ENCODE assay signal across 1 cellular context in the genomic region with DNA sequence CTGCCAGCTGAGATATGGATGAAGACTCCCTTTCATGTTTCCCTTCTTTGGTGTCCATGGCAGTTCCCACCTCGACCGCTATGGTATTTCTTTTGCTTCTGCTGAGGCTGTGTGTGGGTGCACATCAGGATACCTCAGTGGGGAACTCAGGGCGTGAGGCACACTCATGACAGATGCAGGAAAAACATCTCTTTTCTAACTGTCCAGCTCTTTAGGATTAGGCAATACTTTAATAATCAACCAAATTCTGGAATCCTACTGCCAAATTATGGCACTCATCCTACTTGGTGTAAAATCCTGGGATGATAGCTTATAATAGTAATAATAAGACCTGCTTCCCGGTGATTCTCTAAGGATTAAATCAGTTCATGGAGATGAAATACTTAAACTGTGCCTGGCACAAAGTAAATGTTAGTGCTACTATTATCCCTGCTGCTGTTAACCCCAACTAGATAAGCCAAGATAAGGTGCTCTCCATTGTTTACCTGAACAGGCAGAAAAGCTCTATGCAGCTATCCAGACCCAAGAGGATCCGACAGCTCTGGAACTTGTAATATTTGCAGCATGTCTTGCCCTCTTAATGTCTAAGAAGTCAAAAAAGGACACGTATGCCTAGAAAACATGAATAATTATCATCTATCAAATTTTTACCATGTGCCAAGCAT.
TF ChIP-seq lines count a peak whose summit lies in the region.

No MANE protein-coding gene starts in this region.

TF ChIP-seq in HepG2, 621 proteins besides CTCF, POLR2A, EP300 and RAD21 (continued from another document):
- TF ChIP-seq, protein P1, sequence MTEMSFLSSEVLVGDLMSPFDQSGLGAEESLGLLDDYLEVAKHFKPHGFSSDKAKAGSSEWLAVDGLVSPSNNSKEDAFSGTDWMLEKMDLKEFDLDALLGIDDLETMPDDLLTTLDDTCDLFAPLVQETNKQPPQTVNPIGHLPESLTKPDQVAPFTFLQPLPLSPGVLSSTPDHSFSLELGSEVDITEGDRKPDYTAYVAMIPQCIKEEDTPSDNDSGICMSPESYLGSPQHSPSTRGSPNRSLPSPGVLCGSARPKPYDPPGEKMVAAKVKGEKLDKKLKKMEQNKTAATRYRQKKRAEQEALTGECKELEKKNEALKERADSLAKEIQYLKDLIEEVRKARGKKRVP (CRISPR knock-in tag; IDR thresholded peaks at IDR 0.05) = no peak
- TF ChIP-seq NBN (conservative IDR thresholded peaks at IDR 0.05) (no peak), ZSCAN31 (CRISPR knock-in tag; IDR thresholded peaks at IDR 0.05; ENCODE audit: low read depth) (no peak), ONECUT2 (CRISPR knock-in tag; IDR thresholded peaks at IDR 0.05) (no peak), KLF11 (CRISPR knock-in tag; IDR thresholded peaks at IDR 0.05) (no peak)
- TF ChIP-seq, protein P2, sequence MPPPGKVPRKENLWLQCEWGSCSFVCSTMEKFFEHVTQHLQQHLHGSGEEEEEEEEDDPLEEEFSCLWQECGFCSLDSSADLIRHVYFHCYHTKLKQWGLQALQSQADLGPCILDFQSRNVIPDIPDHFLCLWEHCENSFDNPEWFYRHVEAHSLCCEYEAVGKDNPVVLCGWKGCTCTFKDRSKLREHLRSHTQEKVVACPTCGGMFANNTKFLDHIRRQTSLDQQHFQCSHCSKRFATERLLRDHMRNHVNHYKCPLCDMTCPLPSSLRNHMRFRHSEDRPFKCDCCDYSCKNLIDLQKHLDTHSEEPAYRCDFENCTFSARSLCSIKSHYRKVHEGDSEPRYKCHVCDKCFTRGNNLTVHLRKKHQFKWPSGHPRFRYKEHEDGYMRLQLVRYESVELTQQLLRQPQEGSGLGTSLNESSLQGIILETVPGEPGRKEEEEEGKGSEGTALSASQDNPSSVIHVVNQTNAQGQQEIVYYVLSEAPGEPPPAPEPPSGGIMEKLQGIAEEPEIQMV (CRISPR knock-in tag; IDR thresholded peaks at IDR 0.05; ENCODE audit: low read depth) = no peak
